ENCODE assay signal across 2 cellular contexts in the genomic region with DNA sequence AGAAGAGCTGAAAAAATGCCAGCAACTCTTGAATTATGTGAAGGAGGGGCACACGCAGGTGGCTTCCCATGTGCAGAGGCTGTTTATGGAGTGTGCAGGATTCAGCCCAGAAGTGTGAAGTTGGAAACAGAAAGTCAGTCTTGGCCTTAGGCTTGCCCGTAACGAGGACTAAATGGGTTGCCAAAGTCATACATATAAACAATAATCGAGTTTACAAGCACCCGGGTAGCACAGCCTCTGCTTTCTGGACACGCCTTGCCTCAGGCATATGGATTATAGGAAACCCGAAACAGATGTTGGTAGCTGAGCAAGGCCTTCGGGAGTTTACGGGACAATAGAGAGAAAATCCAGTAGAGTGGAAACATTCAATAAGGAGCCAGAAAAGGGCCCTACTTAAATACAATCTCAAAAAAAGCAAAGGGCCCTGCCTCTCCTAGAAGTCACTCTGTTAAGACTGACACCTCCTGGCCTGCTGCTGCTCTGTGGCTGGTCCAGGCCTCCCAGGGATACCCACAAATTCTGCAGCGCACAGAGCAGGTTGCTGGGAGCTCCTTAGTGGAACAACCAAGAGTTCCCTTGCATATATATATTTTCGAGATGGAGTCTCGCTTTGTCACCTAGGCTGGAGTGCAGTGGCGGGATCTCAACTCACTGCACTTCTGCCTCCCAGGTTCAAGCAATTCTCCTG.
TF ChIP-seq lines count a peak whose summit lies in the region.

No MANE protein-coding gene starts in this region.

TF ChIP-seq in HEK293, 187 proteins besides CTCF, POLR2A, EP300 and RAD21 (continued from another document):
- TF ChIP-seq PRDM6 (tag by site-specific recombination; IDR thresholded peaks at IDR 0.05) (peak; percentile 47; the same call in 1 of the 2 replicates), FEZF1 (tag by site-specific recombination; IDR thresholded peaks at IDR 0.05) (peak; percentile 35; the same call in 1 of the 2 replicates), ZNF660 (tag by site-specific recombination; IDR thresholded peaks at IDR 0.05) (no peak), ZSCAN30 (tag by site-specific recombination; IDR thresholded peaks at IDR 0.05) (0 out of 2 replicates have a peak, but pooled peaks have one; percentile 27), ZNF18 (tag by site-specific recombination; IDR thresholded peaks at IDR 0.05) (peak; percentile 97), OSR2 (tag by site-specific recombination; IDR thresholded peaks at IDR 0.05) (peak; percentile 56; the same call in 1 of the 2 replicates), MZF1 (tag by site-specific recombination; IDR thresholded peaks at IDR 0.05; ENCODE audit: borderline replicate concordance) (peak; percentile 24; the same call in 1 of the 2 replicates)

TF ChIP-seq in SK-N-SH treated with all-trans-retinoic acid at 6 μM for 48 hours, 23 proteins besides CTCF, POLR2A, EP300 and RAD21 (continued from another document):
- no peak for TF ChIP-seq CREB5 (CRISPR knock-in tag; IDR thresholded peaks at IDR 0.05; ENCODE audit: low read depth)
